In genomic region chr5:42228279-42228678, GRCh38 we compare ENCODE assay signal across 29 cellular contexts.
A peak's percentile ranks its signal among the peaks of the same experiment; 100 is the strongest.
DNase-seq lines count a peak whose midpoint lies in the region; ATAC-seq, FAIRE-seq and TF ChIP-seq lines count a peak whose summit lies in the region.
"Had no signal": no experiment of that assay in that cellular context is flagged by ENCODE, and none has a peak within 500 bp of the region (broad histone marks: within the 10 kb centered on the region; RNA-seq: fewer than 3 reads in every experiment).

No MANE protein-coding gene starts in this region.

- TF ChIP-seq POLR2A in H1 (IDR thresholded peaks at IDR 0.05; ENCODE audit: control extremely low read depth in 1 of 2, low read depth in 2 of 2, low read length in 2 of 2) = no peak
- no peak for TF ChIP-seq POLR2A in HepG2 (IDR thresholded peaks at IDR 0.05; ENCODE audit: insufficient read depth in 1 of 2, low read depth in 2 of 2, low read length in 2 of 2)

- H3K56ac ChIP-seq in H1 (replicated peaks; ENCODE audit: insufficient read length, low read depth, low read length) = no peak overlapping the region

- peaks cover 2% of the 10 kb centered on the region for H3K36me3 Mint-ChIP-seq in effector memory CD8-positive, alpha-beta T cell (ENCODE audit: insufficient read depth)
- H3K36me3 Mint-ChIP-seq: activated naive CD8-positive, alpha-beta T cell treated with anti-CD3 and anti-CD28 coated beads for 36 hours; CD14-positive monocyte; natural killer cell; stimulated activated naive B cell treated with anti-CD40 and anti-IgM and Interleukin-4, amounts not matched to agents 10 μg/mL and 1 μg/mL and 100 μg/mL, for 72 hours had no signal

- no peak overlapping the region for H2BK12ac ChIP-seq in H1 (ENCODE audit: low read depth, low read length)

- H3K27me3 ChIP-seq in left ventricle myocardium inferior (ENCODE audit: low read depth) (peaks cover 9% of the 10 kb centered on the region), right cardiac atrium (ENCODE audit: control insufficient read depth, insufficient read depth) (no peaks in the 10 kb centered on the region), H1 (replicated peaks in 1 of 4; ENCODE audit: control insufficient read depth in 3 of 4, extremely low read depth in 1 of 4, insufficient read depth in 3 of 4, low read length in 3 of 4) (no peaks in the 10 kb centered on the region), HepG2 (ENCODE audit: control insufficient read depth in 1 of 2, insufficient read depth in 2 of 2, low read length in 2 of 2) (no peaks in the 10 kb centered on the region)
- H3K27me3 ChIP-seq: breast epithelium had no signal

- H3K4me2 ChIP-seq in H1 (ENCODE audit: insufficient read depth in 1 of 2, low read depth in 2 of 2, low read length in 2 of 2) = no peak overlapping the region
- H3K4me2 ChIP-seq in HepG2 (ENCODE audit: low read depth, low read length) = no peak overlapping the region

- H3K79me2 ChIP-seq in H1 (ENCODE audit: control insufficient read depth in 1 of 2, insufficient read depth in 2 of 2, low read length in 2 of 2) (no peaks in the 10 kb centered on the region), HepG2 (ENCODE audit: insufficient read depth, low read length) (no peaks in the 10 kb centered on the region)

- H3K79me1 ChIP-seq in H1 (ENCODE audit: low read depth, low read length) = no peaks in the 10 kb centered on the region

- ATAC-seq in right cardiac atrium (no peak), HepG2 (no peak)
- ATAC-seq in effector memory CD8-positive, alpha-beta T cell (replicated peaks) = no peak
- ATAC-seq: mucosa of descending colon; natural killer cell; stimulated activated naive B cell treated with anti-CD40 and anti-IgM and Interleukin-4, amounts not matched to agents 10 μg/mL and 1 μg/mL and 100 μg/mL, for 72 hours had no signal

- no peaks in the 10 kb centered on the region for H3K4me1 Mint-ChIP-seq in effector memory CD8-positive, alpha-beta T cell (ENCODE audit: low read depth in 2 of 2)
- H3K4me1 Mint-ChIP-seq: activated naive CD8-positive, alpha-beta T cell treated with anti-CD3 and anti-CD28 coated beads for 36 hours; CD14-positive monocyte; natural killer cell; stimulated activated naive B cell treated with anti-CD40 and anti-IgM and Interleukin-4, amounts not matched to agents 10 μg/mL and 1 μg/mL and 100 μg/mL, for 72 hours had no signal

- TF ChIP-seq RAD21 in H1 (IDR thresholded peaks at IDR 0.05 in 1 of 2, conservative IDR thresholded peaks at IDR 0.05 in 1 of 2; ENCODE audit: low read depth in 2 of 2, low read length in 2 of 2) (peak; percentile 29 to 36; a peak in 2 of 4 replicates), HepG2 (CRISPR knock-in tag; IDR thresholded peaks at IDR 0.05) (no peak)

- no peak overlapping the region for H2AK5ac ChIP-seq in H1 (ENCODE audit: low read depth, low read length)

- H2BK15ac ChIP-seq in H1 (ENCODE audit: low read length) = no peak overlapping the region; the same call in 1 of the 2 replicates

- peak overlapping the region; percentile 92; the same call in 1 of the 2 replicates for H2AFZ ChIP-seq in H1 (ENCODE audit: low read length)
- H2AFZ ChIP-seq in HepG2 (ENCODE audit: low read length) = no peak overlapping the region

- TF ChIP-seq EP300 in H1 (IDR thresholded peaks at IDR 0.05; ENCODE audit: borderline replicate concordance in 1 of 2, low read depth in 2 of 2, low read length in 2 of 2) (no peak), HepG2 (IDR thresholded peaks at IDR 0.05; ENCODE audit: low read depth in 2 of 2, low read length in 2 of 2) (no peak), HepG2 (CRISPR knock-in tag; IDR thresholded peaks at IDR 0.05; ENCODE audit: borderline replicate concordance) (no peak)

- H3K4me1 ChIP-seq in left ventricle myocardium inferior (no peaks in the 10 kb centered on the region), right cardiac atrium (ENCODE audit: control insufficient read depth, insufficient read depth, low read length) (no peaks in the 10 kb centered on the region), H1 (replicated peaks in 1 of 4; ENCODE audit: control insufficient read depth in 3 of 4, insufficient read depth in 4 of 4, low read length in 3 of 4) (peaks cover 0 to 4% (median 2%) of the 10 kb centered on the region in 4 experiments; a peak in 2 of 7 replicates), HepG2 (ENCODE audit: insufficient read depth, low read length) (no peaks in the 10 kb centered on the region)
- H3K4me1 ChIP-seq: breast epithelium had no signal

- no peaks in the 10 kb centered on the region for H3K9me3 Mint-ChIP-seq in effector memory CD8-positive, alpha-beta T cell
- H3K9me3 Mint-ChIP-seq: activated naive CD8-positive, alpha-beta T cell treated with anti-CD3 and anti-CD28 coated beads for 36 hours; stimulated activated naive B cell treated with anti-CD40 and anti-IgM and Interleukin-4, amounts not matched to agents 10 μg/mL and 1 μg/mL and 100 μg/mL, for 72 hours had no signal

- CTCF ChIA-PET in H1 (lab: Charles Lee; ENCODE audit: partially characterized antibody) = interaction anchor here (0.6 to 0.9 kb wide), 4 partner anchors 9 to 273 kb away, joined by 3 to 4 read pairs (median 3); no protein-coding TSS in a partner anchor
- CTCF ChIA-PET in HepG2 (lab: Yijun Ruan, JAX; ENCODE audit: low intra/inter-chr PET ratio, low total read pairs) = no interaction called here

- 84% methylated on average over 1 of the region's 1 CpG for WGBS in right cardiac atrium
- 75% methylated on average over 1 of the region's 1 CpG; no CpG with 5 or more reads in 1 of the 2 experiments for WGBS in H1 (ENCODE audit: extremely low coverage in 1 of 2, insufficient coverage in 1 of 2, insufficient read length in 1 of 2, insufficient replicate concordance in 2 of 2, low coverage in 1 of 2, low lambda C conversion rate in 2 of 2, missing lambda C conversion rate in 1 of 2), 2 experiments
- 0% methylated on average over 1 of the region's 1 CpG for WGBS in HepG2 (ENCODE audit: low lambda C conversion rate)

- no peak overlapping the region for H4K8ac ChIP-seq in H1 (ENCODE audit: extremely low read depth, insufficient read depth, low read length)

- no peak overlapping the region for H3K4me3 Mint-ChIP-seq in effector memory CD8-positive, alpha-beta T cell
- H3K4me3 Mint-ChIP-seq: activated naive CD8-positive, alpha-beta T cell treated with anti-CD3 and anti-CD28 coated beads for 36 hours; CD14-positive monocyte; natural killer cell; stimulated activated naive B cell treated with anti-CD40 and anti-IgM and Interleukin-4, amounts not matched to agents 10 μg/mL and 1 μg/mL and 100 μg/mL, for 72 hours had no signal

- no peaks in the 10 kb centered on the region for H4K20me1 ChIP-seq in H1 (replicated peaks in 1 of 2; ENCODE audit: control insufficient read depth in 1 of 2, insufficient read depth in 2 of 2, low read length in 2 of 2)
- no peaks in the 10 kb centered on the region for H4K20me1 ChIP-seq in HepG2 (ENCODE audit: insufficient read depth, low read length)

- no peak overlapping the region for H3K27ac ChIP-seq in left ventricle myocardium inferior (replicated peaks)
- no peak overlapping the region for H3K27ac ChIP-seq in right cardiac atrium (ENCODE audit: low read length)
- H3K27ac ChIP-seq in H1 (ENCODE audit: low read depth, low read length) = no peak overlapping the region
- H3K27ac ChIP-seq in HepG2 (ENCODE audit: extremely low read length, insufficient read depth, low read length) = no peak overlapping the region
- H3K27ac ChIP-seq: breast epithelium, epithelial cell of prostate had no signal

- no peak overlapping the region for H3K27ac Mint-ChIP-seq in effector memory CD8-positive, alpha-beta T cell
- H3K27ac Mint-ChIP-seq: activated naive CD8-positive, alpha-beta T cell treated with anti-CD3 and anti-CD28 coated beads for 36 hours; CD14-positive monocyte; natural killer cell; stimulated activated naive B cell treated with anti-CD40 and anti-IgM and Interleukin-4, amounts not matched to agents 10 μg/mL and 1 μg/mL and 100 μg/mL, for 72 hours had no signal

- intact Hi-C loops in left ventricle myocardium inferior (cut with micrococcal nuclease) = no loop called here
- intact Hi-C loops in right cardiac atrium (cut with DNase I) = no loop called here
- intact Hi-C loops in HepG2 (cut with micrococcal nuclease; ENCODE audit: unreplicated experiment) = no loop called here

- no peaks in the 10 kb centered on the region for H3K9me3 ChIP-seq in left ventricle myocardium inferior (replicated peaks)
- no peaks in the 10 kb centered on the region for H3K9me3 ChIP-seq in right cardiac atrium (ENCODE audit: control insufficient read depth, low read length)
- H3K9me3 ChIP-seq in H1 (ENCODE audit: insufficient read depth in 2 of 2, low read depth in 1 of 2, low read length in 1 of 2) = no peaks in the 10 kb centered on the region; a peak in 1 of 4 replicates
- H3K9me3 ChIP-seq in HepG2 (ENCODE audit: low read length) = no peaks in the 10 kb centered on the region
- H3K9me3 ChIP-seq: breast epithelium, mucosa of descending colon had no signal

- no peak for DNase-seq in left ventricle myocardium inferior
- no peak for DNase-seq in right cardiac atrium
- no peak for DNase-seq in H1 (ENCODE audit: low read depth in 1 of 2, low spot score in 2 of 2)
- DNase-seq in HepG2 (ENCODE audit: low spot score) = no peak
- DNase-seq in effector memory CD8-positive, alpha-beta T cell = no peak
- DNase-seq in central memory CD4-positive, alpha-beta T cell = no peak
- DNase-seq in activated CD8-positive, alpha-beta memory T cell treated with anti-CD3 and anti-CD28 coated beads for 24 hours = no peak
- DNase-seq in EL = no peak
- DNase-seq: activated effector memory CD4-positive, alpha-beta T cell treated with Interleukin-2 at 50 U/mL for 16 hours; activated naive CD8-positive, alpha-beta T cell treated with anti-CD3 and anti-CD28 coated beads for 36 hours; anterior cingulate cortex; Calu3; effector CD4-positive, alpha-beta T cell; head of caudate nucleus; mucosa of descending colon; natural killer cell; NCI-H1417; NCI-H2029 treated with DMSO at 0.1 percent for 48 hours; NCI-H524 treated with DMSO at 0.1 percent for 48 hours; SHP77; stimulated activated naive B cell treated with anti-CD40 and anti-IgM and Interleukin-4, amounts not matched to agents 10 μg/mL and 1 μg/mL and 100 μg/mL, for 72 hours; substantia nigra; T-helper 2 cell; trophoblast cell had no signal

- H2BK5ac ChIP-seq in H1 (ENCODE audit: low read depth, low read length) = no peak overlapping the region

- H4K91ac ChIP-seq in H1 (replicated peaks; ENCODE audit: insufficient read length, low read length) = no peak overlapping the region

- no peaks in the 10 kb centered on the region for H3K27me3 Mint-ChIP-seq in effector memory CD8-positive, alpha-beta T cell
- H3K27me3 Mint-ChIP-seq: activated naive CD8-positive, alpha-beta T cell treated with anti-CD3 and anti-CD28 coated beads for 36 hours; stimulated activated naive B cell treated with anti-CD40 and anti-IgM and Interleukin-4, amounts not matched to agents 10 μg/mL and 1 μg/mL and 100 μg/mL, for 72 hours had no signal

- H3K23ac ChIP-seq in H1 (ENCODE audit: insufficient read length) = no peak overlapping the region

- H3K4ac ChIP-seq in H1 (replicated peaks; ENCODE audit: insufficient read length, low read depth, low read length) = no peak overlapping the region

- H3K4me3 ChIP-seq in left ventricle myocardium inferior (no peak overlapping the region), right cardiac atrium (ENCODE audit: low read length) (no peak overlapping the region), H1 (ENCODE audit: extremely low read depth in 1 of 4, insufficient read depth in 2 of 4, low read depth in 3 of 4, low read length in 4 of 4) (no peak overlapping the region), HepG2 (replicated peaks in 1 of 3; ENCODE audit: insufficient read depth in 1 of 3, low read depth in 2 of 3, low read length in 3 of 3) (no peak overlapping the region)
- H3K4me3 ChIP-seq: breast epithelium, lung, mucosa of descending colon had no signal

- no peak overlapping the region for H3K18ac ChIP-seq in H1 (ENCODE audit: extremely low read depth, low read length)

- FAIRE-seq in H1 (lab: Jason Lieb, UNC) (no peak), HepG2 (lab: Jason Lieb, UNC) (no peak)
- FAIRE-seq: colon had no signal

- H3K9ac ChIP-seq in H1 (replicated peaks in 1 of 4; ENCODE audit: extremely low read depth in 1 of 4, low read depth in 3 of 4, low read length in 3 of 4) (no peak overlapping the region), HepG2 (ENCODE audit: insufficient read depth, low read depth, low read length) (no peak overlapping the region)

- H2BK120ac ChIP-seq in H1 (replicated peaks; ENCODE audit: low read depth, low read length) = no peak overlapping the region

- no peak overlapping the region for H3K14ac ChIP-seq in H1 (ENCODE audit: insufficient read length)

- H3K36me3 ChIP-seq in left ventricle myocardium inferior = no peaks in the 10 kb centered on the region
- H3K36me3 ChIP-seq in H1 (ENCODE audit: control insufficient read depth in 2 of 4, insufficient read depth in 4 of 4, low read length in 3 of 4) = no peaks in the 10 kb centered on the region
- no peaks in the 10 kb centered on the region for H3K36me3 ChIP-seq in HepG2 (replicated peaks in 1 of 2; ENCODE audit: control insufficient read depth in 1 of 2, insufficient read depth in 2 of 2, low read length in 2 of 2)
- H3K36me3 ChIP-seq: breast epithelium had no signal

- H4K5ac ChIP-seq in H1 (ENCODE audit: insufficient read length, low read depth, low read length) = no peak overlapping the region

- H3K23me2 ChIP-seq in H1 (ENCODE audit: low read depth, low read length) = no peaks in the 10 kb centered on the region

- no peak overlapping the region for H2BK20ac ChIP-seq in H1 (ENCODE audit: low read length)

- in situ Hi-C loops in HepG2 (cut with HindIII; ENCODE audit: extremely low pct_ligation_motif_present, low pct_unique_long_range_greater_than_20kb) = no loop called here

- POLR2A ChIA-PET in H1 (lab: Charles Lee; ENCODE audit: partially characterized antibody) = no interaction called here
- POLR2A ChIA-PET in HepG2 (lab: Yijun Ruan, JAX) = no interaction called here

- no TSS peak for BruUV-seq in HepG2 (replicated peaks; lab: Mats Ljungman, UMichigan)

- TF ChIP-seq CTCF in left ventricle myocardium inferior (IDR thresholded peaks at IDR 0.05; ENCODE audit: borderline replicate concordance) (peak; percentile 23), H1 (IDR thresholded peaks at IDR 0.05; ENCODE audit: control extremely low read depth in 1 of 3, insufficient read depth in 1 of 3, low read depth in 1 of 3, low read length in 3 of 3) (no peak), HepG2 (CRISPR knock-in tag; IDR thresholded peaks at IDR 0.05) (no peak)
